In the genomic region with DNA sequence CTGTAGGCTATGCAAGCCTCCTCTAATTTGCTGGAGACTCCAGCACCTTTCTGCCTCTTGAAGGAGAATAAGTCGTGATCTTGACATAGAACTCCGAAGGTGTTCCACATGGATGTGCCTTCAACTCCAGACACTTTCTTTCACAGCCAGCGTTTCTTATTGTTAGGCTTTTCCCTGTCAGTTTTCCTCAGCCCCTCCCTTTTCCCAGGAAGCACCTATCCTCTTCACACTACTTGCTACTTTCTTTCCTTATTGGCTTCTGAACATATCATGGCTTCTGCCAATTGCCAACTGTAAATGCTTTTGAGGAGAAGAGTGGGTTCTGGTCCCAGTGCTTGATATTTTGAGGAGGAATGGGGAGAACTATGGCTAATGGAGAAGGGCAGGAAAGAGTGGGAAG, we compare ENCODE assay signal across 8 cellular contexts.
"Had no signal": no experiment of that assay in that cellular context is flagged by ENCODE, and none has a peak within 500 bp of the region (broad histone marks: within the 10 kb centered on the region; RNA-seq: fewer than 3 reads in every experiment).

No MANE protein-coding gene starts in this region.

- H3K4me1 ChIP-seq: HAP-1 had no signal

- DNase-seq: GOT3, H7, H9, HCEC 1CT had no signal

- H3K9me3 ChIP-seq: HAP-1 had no signal

- H3K27ac ChIP-seq: GM23248 had no signal

- H3K4me3 ChIP-seq: GM23248, GM23338, HAP-1 had no signal

- ATAC-seq: GM23338, HCT116 had no signal

- H3K36me3 ChIP-seq: HAP-1 had no signal

- H2AFZ ChIP-seq: GM23248, GM23338 had no signal

- H3K4me2 ChIP-seq: GM23338 had no signal

- H3K9ac ChIP-seq: GM23248 had no signal
